In genomic region chr7:127392566-127393369, GRCh38 we compare ENCODE assay signal across 8 cellular contexts. TPM values are rescaled to one million over a fixed set of nuclear protein-coding genes. Genes with fewer than 3 reads are reported as not detected.
DNase-seq lines count a peak whose midpoint lies in the region; ATAC-seq lines count a peak whose summit lies in the region.

Gene ZNF800 (minus strand): TSS chr7:127392708. CDS start chr7:127391557, 1,151 bp downstream.

- DNase-seq in CMK (ENCODE audit: low read depth) (peak; percentile 65), HT-29 (ENCODE audit: low spot score) (peak; percentile 86), NOMO-1 treated with dmso at 0.1 percent for 144 hours (lab: John Stamatoyannopoulos, UW; ENCODE audit: unreplicated experiment) (peak; percentile 80), mesenchymal stem cell (peak; percentile 86)
- peak; percentile 42 to 80 (median 79) for DNase-seq in activated CD8-positive, alpha-beta memory T cell treated with anti-CD3 and anti-CD28 coated beads for 48 hours (ENCODE audit: low read depth in 2 of 3, low spot score in 2 of 3)
- DNase-seq in effector memory CD8-positive, alpha-beta T cell, result peak; percentile 78 to 80 (median 79)
- DNase-seq in stimulated activated CD8-positive, alpha-beta memory T cell treated with anti-CD3 and anti-CD28 coated beads, Interleukin-12 subunit alpha, Interleukin-12 subunit beta, amount 100 ng/mL, for 4 hours (ENCODE audit: low read depth), result peak; percentile 86

- H3K4ac ChIP-seq in mesenchymal stem cell (ENCODE audit: low read depth in 1 of 2, low read length in 2 of 2), result peak within 1 kb of the TSS; percentile 81 to 94

- WGBS in mesenchymal stem cell, result under 1% methylated on average over 62 of the region's 67 CpGs

- no peaks in the 10 kb centered on the region for H3K27me3 Mint-ChIP-seq in effector memory CD8-positive, alpha-beta T cell

- peaks cover 5% of the 10 kb centered on the region for H3K4me1 ChIP-seq in mesenchymal stem cell (ENCODE audit: control insufficient read depth, insufficient read depth, low read depth, low read length)

- H3K4me3 Mint-ChIP-seq in effector memory CD8-positive, alpha-beta T cell, result peak within 1 kb of the TSS; percentile 96 to 98

- H4K91ac ChIP-seq in mesenchymal stem cell (ENCODE audit: low read length), result peak within 1 kb of the TSS; percentile 75

- peak within 1 kb of the TSS; percentile 98 for H3K4me2 ChIP-seq in mesenchymal stem cell (ENCODE audit: low read length, poor library complexity, severe bottlenecking)

- peak within 1 kb of the TSS; percentile 44 for H2BK5ac ChIP-seq in mesenchymal stem cell (ENCODE audit: low read depth, low read length, poor library complexity, severe bottlenecking)

- H3K27me3 ChIP-seq in mesenchymal stem cell (ENCODE audit: control insufficient read depth in 1 of 2, insufficient read depth in 1 of 2, low read length in 2 of 2), result no peaks in the 10 kb centered on the region

- peak within 1 kb of the TSS; percentile 96 for H4K8ac ChIP-seq in mesenchymal stem cell (ENCODE audit: low read length)

- peaks cover 1% of the 10 kb centered on the region for H3K79me1 ChIP-seq in mesenchymal stem cell (replicated peaks; ENCODE audit: low read length, poor library complexity, severe bottlenecking)

- H3K27ac ChIP-seq in mesenchymal stem cell (ENCODE audit: low read length, poor library complexity, severe bottlenecking), result peak within 1 kb of the TSS; percentile 80

- peak within 1 kb of the TSS; percentile 44 to 88 for H3K14ac ChIP-seq in mesenchymal stem cell (ENCODE audit: low read length in 2 of 2)

- peak within 1 kb of the TSS; percentile 54 for H2BK120ac ChIP-seq in mesenchymal stem cell (ENCODE audit: low read depth, low read length)

- H3K23ac ChIP-seq in mesenchymal stem cell (ENCODE audit: low read length in 2 of 2), result peak within 1 kb of the TSS; percentile 34 to 73

- peak within 1 kb of the TSS; percentile 97 for H2BK15ac ChIP-seq in mesenchymal stem cell (ENCODE audit: low read depth, poor library complexity, severe bottlenecking)

- H3K27ac Mint-ChIP-seq in effector memory CD8-positive, alpha-beta T cell, result peak within 1 kb of the TSS; percentile 96 to 100

- H2AFZ ChIP-seq in mesenchymal stem cell (ENCODE audit: low read depth, low read length), result peak within 1 kb of the TSS; percentile 95

- peaks cover 0 to 28% of the 10 kb centered on the region in 2 experiments for H3K36me3 ChIP-seq in mesenchymal stem cell (ENCODE audit: control insufficient read depth in 1 of 2, insufficient read depth in 2 of 2, low read depth in 1 of 2, low read length in 2 of 2)

- H2AK5ac ChIP-seq in mesenchymal stem cell (ENCODE audit: low read length, severe bottlenecking), result no peak within 1 kb of the TSS

- peaks cover 25 to 39% of the 10 kb centered on the region in 2 donors for H3K4me1 Mint-ChIP-seq in effector memory CD8-positive, alpha-beta T cell (ENCODE audit: low read depth in 2 of 2)

- H3K9ac ChIP-seq in mesenchymal stem cell (ENCODE audit: low read length), result peak within 1 kb of the TSS; percentile 98

- peak within 1 kb of the TSS; percentile 85 to 97 for H3K18ac ChIP-seq in mesenchymal stem cell (ENCODE audit: low read depth in 1 of 2, low read length in 2 of 2)

- no peaks in the 10 kb centered on the region for H3K9me3 ChIP-seq in mesenchymal stem cell (ENCODE audit: control insufficient read depth, low read length)

- no peaks in the 10 kb centered on the region for H3K9me3 Mint-ChIP-seq in effector memory CD8-positive, alpha-beta T cell

- ATAC-seq in GM19468 (IDR thresholded peaks at IDR 0.05; ENCODE audit: extremely low read depth, unreplicated experiment), result peak; percentile 80
- peak; percentile 78 for ATAC-seq in effector memory CD8-positive, alpha-beta T cell (replicated peaks)

- H2BK12ac ChIP-seq in mesenchymal stem cell (ENCODE audit: low read length in 2 of 2), result peak within 1 kb of the TSS in 1 of 2 experiments; percentile 42

- H3K4me3 ChIP-seq in mesenchymal stem cell (ENCODE audit: insufficient read depth in 1 of 2, low read depth in 1 of 2, low read length in 2 of 2), result peak within 1 kb of the TSS; percentile 87 to 92

- H3K36me3 Mint-ChIP-seq in effector memory CD8-positive, alpha-beta T cell (ENCODE audit: insufficient read depth), result peaks cover 55% of the 10 kb centered on the region

RNA-seq across cellular contexts. Expression of gene ZNF800, which starts in this region (rescaled TPM):
- 15.9 and 19.1 TPM in 2 replicates for total RNA-seq in HT-29 (2014; rRNA removed; shearing (Covaris generic))
- 23.8 TPM for polyA plus RNA-seq in mesenchymal stem cell (2013, experiment 1 of 2)
- 21.7 TPM for polyA plus RNA-seq in mesenchymal stem cell (2013, experiment 2 of 2)

Comparison
In these comparisons a context has a peak if more than half of its experiments do, and no peak if none do; other contexts are left out.
1. Peak in every context shown above with its lines: DNase-seq, ATAC-seq, H3K4me3 ChIP-seq and H3K27ac ChIP-seq.